3 cellular contexts compared by ENCODE assay signal in genomic region chr2:210568108-210568507, GRCh38.
A peak's percentile ranks its signal among the peaks of the same experiment; 100 is the strongest.
TF ChIP-seq lines count a peak whose summit lies in the region.

No MANE protein-coding gene starts in this region.

TF ChIP-seq in liver, 16 proteins besides CTCF, POLR2A, EP300 and RAD21:
- TF ChIP-seq YY1 (IDR thresholded peaks at IDR 0.05) (peak; percentile 16), MAX (IDR thresholded peaks at IDR 0.05) (no peak)

TF ChIP-seq in HepG2, 621 proteins besides CTCF, POLR2A, EP300 and RAD21:
- TF ChIP-seq ZNF3 (CRISPR knock-in tag; IDR thresholded peaks at IDR 0.05) (no peak), ZNF749 (CRISPR knock-in tag; IDR thresholded peaks at IDR 0.05; ENCODE audit: borderline replicate concordance) (no peak), RNF2 (conservative IDR thresholded peaks at IDR 0.05; ENCODE audit: low read depth) (no peak), ZBTB10 (CRISPR knock-in tag; IDR thresholded peaks at IDR 0.05; ENCODE audit: borderline replicate concordance) (no peak), ZMYM3 (CRISPR knock-in tag; IDR thresholded peaks at IDR 0.05) (no peak)
- TF ChIP-seq, protein P1, sequence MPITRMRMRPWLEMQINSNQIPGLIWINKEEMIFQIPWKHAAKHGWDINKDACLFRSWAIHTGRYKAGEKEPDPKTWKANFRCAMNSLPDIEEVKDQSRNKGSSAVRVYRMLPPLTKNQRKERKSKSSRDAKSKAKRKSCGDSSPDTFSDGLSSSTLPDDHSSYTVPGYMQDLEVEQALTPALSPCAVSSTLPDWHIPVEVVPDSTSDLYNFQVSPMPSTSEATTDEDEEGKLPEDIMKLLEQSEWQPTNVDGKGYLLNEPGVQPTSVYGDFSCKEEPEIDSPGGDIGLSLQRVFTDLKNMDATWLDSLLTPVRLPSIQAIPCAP (CRISPR knock-in tag; IDR thresholded peaks at IDR 0.05; ENCODE audit: low read depth), result no peak

TF ChIP-seq in H1, 55 proteins besides CTCF, POLR2A, EP300 and RAD21:
- TF ChIP-seq SIN3A (conservative IDR thresholded peaks at IDR 0.05 in 1 of 2, IDR thresholded peaks at IDR 0.05 in 1 of 2; ENCODE audit: low read depth in 1 of 2, low read length in 2 of 2) (no peak), RNF2 (IDR thresholded peaks at IDR 0.05; ENCODE audit: borderline replicate concordance, low read depth, low read length, missing control alignments, poor library complexity, severe bottlenecking) (no peak), TEAD4 (IDR thresholded peaks at IDR 0.05; ENCODE audit: low read depth, low read length) (peak; percentile 84), ATF2 (IDR thresholded peaks at IDR 0.05; ENCODE audit: low read length) (no peak), NRF1 (IDR thresholded peaks at IDR 0.05; ENCODE audit: low read depth, low read length) (no peak), EZH2 (IDR thresholded peaks at IDR 0.05; ENCODE audit: low read depth, low read length, severe bottlenecking) (no peak), MAX (IDR thresholded peaks at IDR 0.05) (no peak), POU5F1 (IDR thresholded peaks at IDR 0.05; ENCODE audit: low read depth, low read length) (no peak)
TF ChIP-seq in H1: peak in this region for 1.
